In the genomic region with DNA sequence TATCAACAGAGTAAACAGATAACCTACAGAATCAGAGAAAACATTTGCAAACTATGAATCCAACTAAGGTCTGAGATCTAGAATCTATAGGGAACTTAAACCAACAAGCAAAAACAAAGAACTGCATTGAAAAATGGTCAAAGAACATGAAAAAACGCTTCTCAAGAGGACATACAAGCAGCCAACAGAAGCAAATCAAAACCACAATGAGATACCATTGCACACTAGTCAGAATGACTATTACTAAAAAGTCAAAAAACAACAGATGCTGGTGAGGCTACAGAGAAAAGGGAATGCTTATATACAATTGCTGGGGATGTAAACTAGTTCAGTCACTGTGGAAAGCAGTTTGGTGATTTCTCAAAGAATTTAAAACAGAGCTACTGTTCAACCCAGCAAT, we compare ENCODE assay signal across 19 cellular contexts.
DNase-seq lines count a peak whose midpoint lies in the region; ATAC-seq, FAIRE-seq and TF ChIP-seq lines count a peak whose summit lies in the region.
"Had no signal": no experiment of that assay in that cellular context is flagged by ENCODE, and none has a peak within 500 bp of the region (broad histone marks: within the 10 kb centered on the region; RNA-seq: fewer than 3 reads in every experiment).

No MANE protein-coding gene starts in this region.

- no peak overlapping the region for H3K27ac ChIP-seq in mammary epithelial cell (ENCODE audit: insufficient read depth, low read depth, low read length)
- H3K27ac ChIP-seq in breast epithelium, result no peak overlapping the region
- H3K27ac ChIP-seq in astrocyte (ENCODE audit: low read depth, low read length), result no peak overlapping the region
- H3K27ac ChIP-seq: 22Rv1, A549, C4-2B had no signal

- intact Hi-C loops in mammary epithelial cell (cut with micrococcal nuclease) (no loop called here), breast epithelium (cut with DNase I; ENCODE audit: low total_unique reads) (no loop called here)

- no peak overlapping the region for H3K27ac Mint-ChIP-seq in astrocyte (ENCODE audit: unreplicated experiment)
- H3K27ac Mint-ChIP-seq: CD4-positive, alpha-beta T cell; H9 had no signal

- H3K4me3 ChIP-seq in mammary epithelial cell (replicated peaks in 1 of 3; ENCODE audit: insufficient read depth in 1 of 3, low read depth in 2 of 3, low read length in 3 of 3), result no peak overlapping the region
- no peak overlapping the region for H3K4me3 ChIP-seq in breast epithelium
- no peak overlapping the region for H3K4me3 ChIP-seq in astrocyte (ENCODE audit: insufficient read depth, low read depth, low read length)
- H3K4me3 ChIP-seq: A549, GM12878 had no signal

- DNase-seq in mammary epithelial cell (peak; percentile 5), breast epithelium (ENCODE audit: low spot score in 2 of 2) (no peak), astrocyte (ENCODE audit: low read depth) (no peak), GM10248 (ENCODE audit: extremely low spot score) (no peak)
- DNase-seq: AML-193; Caco-2; CD4-positive, alpha-beta T cell; GDM1; H9 had no signal

- in situ Hi-C loops in mammary epithelial cell (cut with MboI; ENCODE audit: low sequenced_read_pairs in 2 of 2), result no loop called here

- H3K27me3 ChIP-seq in mammary epithelial cell (ENCODE audit: insufficient read depth, low read length) (peaks cover 3% of the 10 kb centered on the region), breast epithelium (peaks cover 0 to 8% of the 10 kb centered on the region in 2 donors), astrocyte (ENCODE audit: insufficient read depth, low read length) (no peaks in the 10 kb centered on the region)

- BruUV-seq in mammary epithelial cell (replicated peaks; lab: Mats Ljungman, UMichigan), result no TSS peak

- 15% methylated on average over 1 of the region's 1 CpG for WGBS in mammary epithelial cell (ENCODE audit: low coverage, missing lambda C conversion rate)

- CTCF ChIA-PET in mammary epithelial cell (lab: Charles Lee; ENCODE audit: low non-redundant PET), result no interaction called here
- CTCF ChIA-PET in GM10248 (lab: Yijun Ruan, JAX), result no interaction called here

- no peaks in the 10 kb centered on the region for H3K9me3 Mint-ChIP-seq in astrocyte (ENCODE audit: unreplicated experiment)
- H3K9me3 Mint-ChIP-seq: CD4-positive, alpha-beta T cell had no signal

- H3K79me2 ChIP-seq in mammary epithelial cell (ENCODE audit: insufficient read depth, low read length), result no peaks in the 10 kb centered on the region
- no peaks in the 10 kb centered on the region for H3K79me2 ChIP-seq in astrocyte (ENCODE audit: insufficient read depth, low read length)

- FAIRE-seq in astrocyte (lab: Jason Lieb, UNC), result peak; percentile 84
- FAIRE-seq in colon (lab: Jason Lieb, UNC), result peak; percentile 92
- FAIRE-seq: A549, D721Med, GM12878, H1 had no signal

- no peak for ATAC-seq in GM18505 (IDR thresholded peaks at IDR 0.05; ENCODE audit: unreplicated experiment)
- ATAC-seq in GM21528 (IDR thresholded peaks at IDR 0.05; ENCODE audit: low FRiP score, unreplicated experiment), result no peak
- no peak for ATAC-seq in GM21723 (IDR thresholded peaks at IDR 0.05; ENCODE audit: unreplicated experiment)
- ATAC-seq: A549, GM12878 had no signal

- H3K9ac ChIP-seq in mammary epithelial cell (ENCODE audit: insufficient read depth, low read length) (no peak overlapping the region), astrocyte (ENCODE audit: low read length) (no peak overlapping the region)

- dilution Hi-C loops in mammary epithelial cell (cut with HindIII; ENCODE audit: low sequenced_read_pairs), result no loop called here

- no peak for TF ChIP-seq CTCF in mammary epithelial cell (conservative IDR thresholded peaks at IDR 0.05 in 1 of 2, IDR thresholded peaks at IDR 0.05 in 1 of 2; ENCODE audit: extremely low read depth in 1 of 2, insufficient read depth in 1 of 2, low read depth in 1 of 2, low read length in 2 of 2)
- no peak for TF ChIP-seq CTCF in breast epithelium (IDR thresholded peaks at IDR 0.05)
- TF ChIP-seq CTCF in astrocyte (IDR thresholded peaks at IDR 0.05; ENCODE audit: insufficient read depth, low read depth, low read length), result no peak
- TF ChIP-seq CTCF in GM10248 (IDR thresholded peaks at IDR 0.05; ENCODE audit: control extremely low read depth, extremely low read depth, low read depth, missing control alignments), result no peak

- no peaks in the 10 kb centered on the region for H3K36me3 ChIP-seq in mammary epithelial cell (ENCODE audit: insufficient read depth, low read length)
- H3K36me3 ChIP-seq in breast epithelium, result no peaks in the 10 kb centered on the region
- no peaks in the 10 kb centered on the region for H3K36me3 ChIP-seq in astrocyte (ENCODE audit: insufficient read depth, low read length)

- H3K4me1 ChIP-seq in mammary epithelial cell (ENCODE audit: insufficient read depth, low read length), result no peaks in the 10 kb centered on the region
- no peaks in the 10 kb centered on the region for H3K4me1 ChIP-seq in breast epithelium
- H3K4me1 ChIP-seq in astrocyte (ENCODE audit: insufficient read depth, low read length), result peaks cover 4% of the 10 kb centered on the region
- H3K4me1 ChIP-seq: A549, Caco-2 had no signal

- TF ChIP-seq POLR2A in breast epithelium (IDR thresholded peaks at IDR 0.05) (no peak), GM18505 (IDR thresholded peaks at IDR 0.05; ENCODE audit: borderline replicate concordance, extremely low read depth, insufficient read depth, insufficient read length) (no peak)

- H4K20me1 ChIP-seq in mammary epithelial cell (ENCODE audit: insufficient read depth, low read length), result no peaks in the 10 kb centered on the region
- H4K20me1 ChIP-seq in astrocyte (ENCODE audit: insufficient read depth, low read length), result no peaks in the 10 kb centered on the region

- H3K27me3 Mint-ChIP-seq in astrocyte (ENCODE audit: low read depth, unreplicated experiment), result no peaks in the 10 kb centered on the region
- H3K27me3 Mint-ChIP-seq: CD4-positive, alpha-beta T cell had no signal

- peak overlapping the region; percentile 16 for H3K4me3 Mint-ChIP-seq in astrocyte (ENCODE audit: unreplicated experiment)
- H3K4me3 Mint-ChIP-seq: CD4-positive, alpha-beta T cell; H9 had no signal

- H2AFZ ChIP-seq in mammary epithelial cell (ENCODE audit: low read depth, low read length), result no peak overlapping the region
- H2AFZ ChIP-seq in astrocyte (ENCODE audit: low read depth, low read length), result no peak overlapping the region

- H3K9me3 ChIP-seq in mammary epithelial cell (replicated peaks; ENCODE audit: insufficient read depth, low read length) (no peaks in the 10 kb centered on the region), breast epithelium (no peaks in the 10 kb centered on the region), astrocyte (ENCODE audit: insufficient read depth, low read depth, low read length) (no peaks in the 10 kb centered on the region)
- H3K9me3 ChIP-seq: A549, Caco-2 had no signal

- peaks cover 16% of the 10 kb centered on the region for H3K4me1 Mint-ChIP-seq in astrocyte (ENCODE audit: low read depth, unreplicated experiment)
- H3K4me1 Mint-ChIP-seq: H9 had no signal

- POLR2A ChIA-PET in GM10248 (lab: Yijun Ruan, JAX), result no interaction called here

- H3K4me2 ChIP-seq in mammary epithelial cell (ENCODE audit: insufficient read depth, low read depth, low read length) (no peak overlapping the region), astrocyte (ENCODE audit: low read length) (no peak overlapping the region)
- H3K4me2 ChIP-seq: A549 had no signal

- H3K36me3 Mint-ChIP-seq in astrocyte (ENCODE audit: low read depth, unreplicated experiment), result no peaks in the 10 kb centered on the region
